In genomic region chr11:71631551-71631950, GRCh38 we compare ENCODE assay signal across 15 cellular contexts. TPM values are rescaled to one million over a fixed set of nuclear protein-coding genes. Genes with fewer than 3 reads are reported as not detected.
"Had no signal": no experiment of that assay in that cellular context is flagged by ENCODE, and none has a peak within 500 bp of the region (broad histone marks: within the 10 kb centered on the region; RNA-seq: fewer than 3 reads in every experiment).

No MANE protein-coding gene starts in this region.

RNA-seq across cellular contexts. Expression of gene KRTAP5-11, which starts 48.9 kb away (rescaled TPM):
- total RNA-seq: stomach, subcutaneous adipose tissue, temporal lobe, testis, thoracic aorta, thyroid gland, tibial nerve, transverse colon, upper lobe of left lung, upper lobe of right lung, ureter, urinary bladder, uterus, vagina had no signal
- polyA plus RNA-seq: stomach, thymus, urinary bladder had no signal
